1 cellular context compared by ENCODE assay signal in genomic region chr20:3679749-3680700, GRCh38.
TF ChIP-seq lines count a peak whose summit lies in the region.

No MANE protein-coding gene starts in this region.

TF ChIP-seq in SK-N-SH, 30 proteins besides CTCF, POLR2A, EP300 and RAD21 (continued from another document):
- TF ChIP-seq, protein P1, sequence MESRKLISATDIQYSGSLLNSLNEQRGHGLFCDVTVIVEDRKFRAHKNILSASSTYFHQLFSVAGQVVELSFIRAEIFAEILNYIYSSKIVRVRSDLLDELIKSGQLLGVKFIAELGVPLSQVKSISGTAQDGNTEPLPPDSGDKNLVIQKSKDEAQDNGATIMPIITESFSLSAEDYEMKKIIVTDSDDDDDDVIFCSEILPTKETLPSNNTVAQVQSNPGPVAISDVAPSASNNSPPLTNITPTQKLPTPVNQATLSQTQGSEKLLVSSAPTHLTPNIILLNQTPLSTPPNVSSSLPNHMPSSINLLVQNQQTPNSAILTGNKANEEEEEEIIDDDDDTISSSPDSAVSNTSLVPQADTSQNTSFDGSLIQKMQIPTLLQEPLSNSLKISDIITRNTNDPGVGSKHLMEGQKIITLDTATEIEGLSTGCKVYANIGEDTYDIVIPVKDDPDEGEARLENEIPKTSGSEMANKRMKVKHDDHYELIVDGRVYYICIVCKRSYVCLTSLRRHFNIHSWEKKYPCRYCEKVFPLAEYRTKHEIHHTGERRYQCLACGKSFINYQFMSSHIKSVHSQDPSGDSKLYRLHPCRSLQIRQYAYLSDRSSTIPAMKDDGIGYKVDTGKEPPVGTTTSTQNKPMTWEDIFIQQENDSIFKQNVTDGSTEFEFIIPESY (IDR thresholded peaks at IDR 0.05; ENCODE audit: borderline replicate concordance, low read depth): no peak
- TF ChIP-seq FOSL2 (IDR thresholded peaks at IDR 0.05; ENCODE audit: borderline replicate concordance, low read depth): peak; percentile 19; the same call in 1 of the 2 replicates
- no peak; the same call in 1 of the 2 replicates for TF ChIP-seq JUND (IDR thresholded peaks at IDR 0.05)
- TF ChIP-seq TCF12 (IDR thresholded peaks at IDR 0.05): peak; percentile 46
- TF ChIP-seq RFX5 (IDR thresholded peaks at IDR 0.05; ENCODE audit: low read length): no peak
- TF ChIP-seq FOXJ3 (CRISPR knock-in tag; IDR thresholded peaks at IDR 0.05): no peak
- no peak for TF ChIP-seq ELF1 (IDR thresholded peaks at IDR 0.05)
- TF ChIP-seq GATA2 (CRISPR knock-in tag; IDR thresholded peaks at IDR 0.05): no peak
